Comparison of ENCODE assay signal across 22 cellular contexts in genomic region chr7:127628445-127628844, GRCh38. TPM values are rescaled to one million over a fixed set of nuclear protein-coding genes. Genes with fewer than 3 reads are reported as not detected.
DNase-seq lines count a peak whose midpoint lies in the region; ATAC-seq, FAIRE-seq and TF ChIP-seq lines count a peak whose summit lies in the region.
"Had no signal": no experiment of that assay in that cellular context is flagged by ENCODE, and none has a peak within 500 bp of the region (broad histone marks: within the 10 kb centered on the region; RNA-seq: fewer than 3 reads in every experiment).

No MANE protein-coding gene starts in this region.

- H3K9me3 ChIP-seq in GM12878 (replicated peaks; ENCODE audit: control insufficient read depth, insufficient read depth, low read length) (no peaks in the 10 kb centered on the region; the same call in 2 of the 3 replicates), neural progenitor cell (ENCODE audit: low read depth) (no peaks in the 10 kb centered on the region), testis (no peaks in the 10 kb centered on the region)
- H3K9me3 ChIP-seq: psoas muscle, upper lobe of right lung had no signal

- in situ Hi-C loops in GM12878 (cut with MboI) = no loop called here

- TF ChIP-seq CTCF in GM12878 (IDR thresholded peaks at IDR 0.05 in 2 of 3, conservative IDR thresholded peaks at IDR 0.05 in 1 of 3; ENCODE audit: control insufficient read depth in 2 of 3, extremely low read depth in 1 of 3, insufficient read depth in 1 of 3, low read depth in 3 of 3, low read length in 3 of 3) (peak in 2 of 3 experiments; percentile 21 to 24; a peak in 2 of 6 replicates), neural progenitor cell (IDR thresholded peaks at IDR 0.05) (peak; percentile 46), testis (IDR thresholded peaks at IDR 0.05) (no peak)

- no peak for FAIRE-seq in GM12878 (lab: Jason Lieb, UNC)
- FAIRE-seq: colon had no signal

- RAD21 ChIA-PET in GM12878 (lab: Charles Lee; ENCODE audit: unreplicated experiment) = interaction anchor here (0.8 to 1.6 kb wide), 8 partner anchors 22 to 581 kb away, joined by 3 to 6 read pairs (median 3); no protein-coding TSS in a partner anchor

- peak; percentile 38 for DNase-seq in DMS 273 (lab: John Stamatoyannopoulos, UW; ENCODE audit: unreplicated experiment)
- no peak for DNase-seq in DMS 273 treated with DMSO at 0.1 percent for 48 hours (lab: John Stamatoyannopoulos, UW)
- DNase-seq in NAMALWA (ENCODE audit: low spot score) = peak; percentile 48
- no peak for DNase-seq in GM12878 (ENCODE audit: low read depth, low spot score)
- DNase-seq in neural progenitor cell (ENCODE audit: low spot score) = peak; percentile 50
- DNase-seq in immature natural killer cell = no peak
- no peak for DNase-seq in activated CD8-positive, alpha-beta memory T cell treated with anti-CD3 and anti-CD28 coated beads, Interleukin-2, amount 10 ng/mL, durations not matched to agents 7 days and 5 days
- no peak for DNase-seq in testis
- DNase-seq: activated CD4-positive, alpha-beta T cell treated with anti-CD3 and anti-CD28 coated beads for 4 hours; activated CD8-positive, alpha-beta memory T cell treated with anti-CD3 and anti-CD28 coated beads, Interleukin-2, amount 50 U/mL, for 4 hours; aorta; NCI-H2081 treated with DMSO at 0.1 percent for 48 hours; NCI-H774; psoas muscle; upper lobe of right lung had no signal

- H3K9ac ChIP-seq in GM12878 (ENCODE audit: control insufficient read depth, insufficient read depth, low read length) (no peak overlapping the region), neural progenitor cell (no peak overlapping the region)

- H3K27ac Mint-ChIP-seq in neural progenitor cell (no peak overlapping the region), immature natural killer cell (no peak overlapping the region)
- H3K27ac Mint-ChIP-seq in activated CD8-positive, alpha-beta memory T cell treated with anti-CD3 and anti-CD28 coated beads, Interleukin-2, amount 10 ng/mL, durations not matched to agents 7 days and 5 days = no peak overlapping the region

- H3K4me1 Mint-ChIP-seq in neural progenitor cell = no peaks in the 10 kb centered on the region
- no peaks in the 10 kb centered on the region for H3K4me1 Mint-ChIP-seq in immature natural killer cell
- H3K4me1 Mint-ChIP-seq in activated CD8-positive, alpha-beta memory T cell treated with anti-CD3 and anti-CD28 coated beads, Interleukin-2, amount 10 ng/mL, durations not matched to agents 7 days and 5 days = no peaks in the 10 kb centered on the region

- no TSS peak for BruUV-seq in GM12878 (replicated peaks; lab: Mats Ljungman, UMichigan)

- no peak for TF ChIP-seq EP300 in GM12878 (IDR thresholded peaks at IDR 0.05; ENCODE audit: borderline replicate concordance in 1 of 2, control insufficient read depth in 1 of 2, low read depth in 2 of 2, low read length in 2 of 2)

- POLR2A ChIA-PET in GM12878 (lab: Charles Lee) = interaction anchor here (0.5 kb wide), 1 partner anchor 79 kb away, joined by 3 read pairs; no protein-coding TSS in a partner anchor

- H3K36me3 Mint-ChIP-seq in neural progenitor cell = no peaks in the 10 kb centered on the region
- H3K36me3 Mint-ChIP-seq in immature natural killer cell = no peaks in the 10 kb centered on the region
- H3K36me3 Mint-ChIP-seq in activated CD8-positive, alpha-beta memory T cell treated with anti-CD3 and anti-CD28 coated beads, Interleukin-2, amount 10 ng/mL, durations not matched to agents 7 days and 5 days = no peaks in the 10 kb centered on the region
- H3K36me3 Mint-ChIP-seq: naive thymus-derived CD4-positive, alpha-beta T cell had no signal

- no peaks in the 10 kb centered on the region for H4K20me1 ChIP-seq in GM12878 (ENCODE audit: control insufficient read depth, insufficient read depth)
- H4K20me1 ChIP-seq in neural progenitor cell (ENCODE audit: low read depth) = no peaks in the 10 kb centered on the region

- H3K27ac ChIP-seq in GM12878 (ENCODE audit: control insufficient read depth, insufficient read depth) = no peak overlapping the region
- no peak overlapping the region for H3K27ac ChIP-seq in neural progenitor cell
- no peak overlapping the region for H3K27ac ChIP-seq in testis
- H3K27ac ChIP-seq: 22Rv1, psoas muscle, upper lobe of right lung had no signal

- intact Hi-C loops in GM12878 (cut with micrococcal nuclease; ENCODE audit: unreplicated experiment) = no loop called here
- intact Hi-C loops in testis (cut with DNase I; ENCODE audit: low total_unique reads) = no loop called here

- SMC1A ChIA-PET in GM12878 (lab: Charles Lee; ENCODE audit: uncharacterized antibody, unreplicated experiment) = interaction anchor here (0.9 to 3.4 kb wide), 4 partner anchors 10 to 181 kb away, joined by 4 to 13 read pairs (median 6); partner anchors contain the start of genes ARF5 and PAX4

- H3K4me3 ChIP-seq in GM12878 (no peak overlapping the region), neural progenitor cell (no peak overlapping the region), testis (no peak overlapping the region)
- H3K4me3 ChIP-seq: lung, psoas muscle, upper lobe of right lung had no signal

- H3K79me2 ChIP-seq in GM12878 (ENCODE audit: control insufficient read depth, insufficient read depth, low read length) (no peaks in the 10 kb centered on the region), neural progenitor cell (ENCODE audit: low read depth) (no peaks in the 10 kb centered on the region)

- TF ChIP-seq RAD21 in GM12878 (IDR thresholded peaks at IDR 0.05; ENCODE audit: insufficient read depth, low read depth, low read length) = no peak

- no peaks in the 10 kb centered on the region for H3K36me3 ChIP-seq in GM12878 (ENCODE audit: control insufficient read depth in 2 of 2, insufficient read depth in 2 of 2, low read length in 1 of 2)
- H3K36me3 ChIP-seq in neural progenitor cell = no peaks in the 10 kb centered on the region
- no peaks in the 10 kb centered on the region for H3K36me3 ChIP-seq in testis (ENCODE audit: low read depth, missing control alignments)
- H3K36me3 ChIP-seq: upper lobe of right lung had no signal

- H3F3A ChIP-seq in neural progenitor cell (ENCODE audit: low read depth) = no peaks in the 10 kb centered on the region

- no peak for TF ChIP-seq POLR2A in GM12878 (IDR thresholded peaks at IDR 0.05; ENCODE audit: low read depth, low read length)
- no peak for TF ChIP-seq POLR2A in testis (IDR thresholded peaks at IDR 0.05)

- no peak overlapping the region for H3K4me2 ChIP-seq in GM12878 (ENCODE audit: control insufficient read depth, insufficient read depth)
- no peak overlapping the region for H3K4me2 ChIP-seq in neural progenitor cell

- H3K9me3 Mint-ChIP-seq in neural progenitor cell (no peaks in the 10 kb centered on the region), immature natural killer cell (no peaks in the 10 kb centered on the region)
- no peaks in the 10 kb centered on the region for H3K9me3 Mint-ChIP-seq in activated CD8-positive, alpha-beta memory T cell treated with anti-CD3 and anti-CD28 coated beads, Interleukin-2, amount 10 ng/mL, durations not matched to agents 7 days and 5 days (ENCODE audit: low read depth)
- H3K9me3 Mint-ChIP-seq: naive thymus-derived CD4-positive, alpha-beta T cell had no signal

- ATAC-seq in GM12878 = peak; percentile 68
- no peak for ATAC-seq in activated CD8-positive, alpha-beta memory T cell treated with anti-CD3 and anti-CD28 coated beads, Interleukin-2, amount 10 ng/mL, durations not matched to agents 7 days and 5 days
- ATAC-seq: naive thymus-derived CD4-positive, alpha-beta T cell; psoas muscle; Right ventricle myocardium inferior had no signal

- peaks cover 3% of the 10 kb centered on the region for H3K27me3 Mint-ChIP-seq in neural progenitor cell (ENCODE audit: insufficient read depth, low read depth)
- peaks cover 5 to 7% (median 6%) of the 10 kb centered on the region in 3 donors for H3K27me3 Mint-ChIP-seq in immature natural killer cell (ENCODE audit: low read depth in 3 of 3)
- peaks cover 28% of the 10 kb centered on the region for H3K27me3 Mint-ChIP-seq in activated CD8-positive, alpha-beta memory T cell treated with anti-CD3 and anti-CD28 coated beads, Interleukin-2, amount 10 ng/mL, durations not matched to agents 7 days and 5 days

- H3K4me1 ChIP-seq in GM12878 (ENCODE audit: control insufficient read depth, insufficient read depth, low read length) (no peaks in the 10 kb centered on the region), neural progenitor cell (no peaks in the 10 kb centered on the region), testis (no peaks in the 10 kb centered on the region)
- H3K4me1 ChIP-seq: psoas muscle, upper lobe of right lung had no signal

- WGBS in GM12878 (ENCODE audit: insufficient coverage, insufficient replicate concordance, low lambda C conversion rate, missing lambda C conversion rate) = 33% methylated on average over 3 of the region's 3 CpGs
- 56 to 66% methylated on average over 3 of the region's 3 CpGs for WGBS in testis, 2 donors

- H3K4me3 Mint-ChIP-seq in neural progenitor cell (no peak overlapping the region), immature natural killer cell (no peak overlapping the region)
- H3K4me3 Mint-ChIP-seq in activated CD8-positive, alpha-beta memory T cell treated with anti-CD3 and anti-CD28 coated beads, Interleukin-2, amount 10 ng/mL, durations not matched to agents 7 days and 5 days = no peak overlapping the region
- H3K4me3 Mint-ChIP-seq: naive thymus-derived CD4-positive, alpha-beta T cell had no signal

- H3K27me3 ChIP-seq in GM12878 (replicated peaks in 1 of 2; ENCODE audit: control insufficient read depth in 2 of 2, insufficient read depth in 2 of 2, low read length in 1 of 2) (no peaks in the 10 kb centered on the region), neural progenitor cell (no peaks in the 10 kb centered on the region), testis (no peaks in the 10 kb centered on the region)

- CTCF ChIA-PET in GM12878 (lab: Yijun Ruan, JAX) = interaction anchor here (0.6 to 2.4 kb wide), 18 partner anchors 8 to 581 kb away, joined by 3 to 17 read pairs (median 4); partner anchors contain the start of genes ARF5 and GCC1
- CTCF ChIA-PET in activated CD8-positive, alpha-beta memory T cell treated with anti-CD3 and anti-CD28 coated beads, Interleukin-2, amount 10 ng/mL, durations not matched to agents 7 days and 5 days (lab: Charles Lee) = interaction anchor here (1.1 kb wide), 1 partner anchor 281 kb away, joined by 3 read pairs; no protein-coding TSS in a partner anchor

- H2AFZ ChIP-seq in GM12878 (ENCODE audit: control insufficient read depth, low read depth, low read length) (no peak overlapping the region), neural progenitor cell (replicated peaks) (no peak overlapping the region)

RNA-seq across cellular contexts. Expression of gene PAX4, which starts 10.5 kb away (rescaled TPM):
- not detected in 2 replicates for total RNA-seq in GM12878 (2013; cell fraction: nucleolus; rRNA removed)
- not detected in 2 replicates for total RNA-seq in GM12878 (2014; rRNA removed)
- total RNA-seq in GM12878 (2014; rRNA removed; fragmentation: Illumina TruSeq; extraction: Trizol) = not detected in 2 replicates
- total RNA-seq in GM12878 (2021) = not detected in 2 replicates
- not detected for polyA plus RNA-seq in GM12878 (2011; ENCODE audit: low read depth)
- polyA plus RNA-seq in GM12878 (2011; rRNA removed) = 0.14 and 0.27 TPM in 2 replicates
- polyA plus RNA-seq in GM12878 (2011; cell fraction: cytosol; rRNA removed) = 0.28 and 0.40 TPM in 2 replicates
- polyA plus RNA-seq in GM12878 (2011; cell fraction: nucleus; rRNA removed) = 2.4 and 3.0 TPM in 2 replicates
- polyA plus RNA-seq in GM12878 (2012) = not detected in 2 replicates
- not detected in 2 replicates for polyA plus RNA-seq in GM12878 (2014; fragmentation: Illumina TruSeq; extraction: Trizol)
- polyA plus RNA-seq in GM12878 (2014; fragmentation: Nextera tagmentation; extraction: Ambion mirVana) = not detected
- polyA plus RNA-seq in GM12878 (2014; rRNA removed) = not detected in 2 replicates
- not detected for polyA plus RNA-seq in GM12878 (2016; fragmentation: Nextera tagmentation; extraction: Ambion mirVana)
- polyA minus RNA-seq in GM12878 (2011; rRNA and poly(A)+ RNA removed) = 0.37 and 0.46 TPM in 2 replicates
- not detected in 2 replicates for polyA minus RNA-seq in GM12878 (2011; cell fraction: cytosol; rRNA and poly(A)+ RNA removed)
- 0.36 and 0.57 TPM in 2 replicates for polyA minus RNA-seq in GM12878 (2011; cell fraction: nucleus; rRNA and poly(A)+ RNA removed)
- total RNA-seq in neural progenitor cell (ENCODE audit: low replicate concordance) = not detected in 2 replicates
- not detected for polyA plus RNA-seq in immature natural killer cell
- not detected for total RNA-seq in activated CD8-positive, alpha-beta memory T cell treated with anti-CD3 and anti-CD28 coated beads, Interleukin-2, amount 10 ng/mL, durations not matched to agents 7 days and 5 days
- total RNA-seq in testis = under 1 TPM; 0.50 to 0.55 TPM
- polyA plus RNA-seq in testis (ENCODE audit: insufficient read depth, low read depth, low replicate concordance) = 0.95 TPM
- total RNA-seq: aorta; Daoy; glomerular endothelial cell; lung; naive thymus-derived CD4-positive, alpha-beta T cell; psoas muscle; Right ventricle myocardium inferior; upper lobe of right lung had no signal
- polyA plus RNA-seq: aorta; lung; naive thymus-derived CD4-positive, alpha-beta T cell; psoas muscle had no signal

RNA-seq across cellular contexts. Expression of gene SND1, which starts 23.5 kb away (rescaled TPM):
- 424 and 437 TPM in 2 replicates for total RNA-seq in GM12878 (2013; cell fraction: nucleolus; rRNA removed)
- total RNA-seq in GM12878 (2014; rRNA removed) = 172 and 173 TPM in 2 replicates
- 137 and 139 TPM in 2 replicates for total RNA-seq in GM12878 (2014; rRNA removed; fragmentation: Illumina TruSeq; extraction: Trizol)
- total RNA-seq in GM12878 (2021) = 269 and 270 TPM in 2 replicates
- polyA plus RNA-seq in GM12878 (2011; ENCODE audit: low read depth) = 112 TPM
- 130 and 139 TPM in 2 replicates for polyA plus RNA-seq in GM12878 (2011; rRNA removed)
- polyA plus RNA-seq in GM12878 (2011; cell fraction: cytosol; rRNA removed) = 129 and 148 TPM in 2 replicates
- 132 and 140 TPM in 2 replicates for polyA plus RNA-seq in GM12878 (2011; cell fraction: nucleus; rRNA removed)
- 186 and 194 TPM in 2 replicates for polyA plus RNA-seq in GM12878 (2012)
- 152 and 163 TPM in 2 replicates for polyA plus RNA-seq in GM12878 (2014; fragmentation: Illumina TruSeq; extraction: Trizol)
- 10 to 100 TPM; 52.4 to 70.0 TPM for polyA plus RNA-seq in GM12878 (2014; fragmentation: Nextera tagmentation; extraction: Ambion mirVana)
- polyA plus RNA-seq in GM12878 (2014; rRNA removed) = 138 and 161 TPM in 2 replicates
- polyA plus RNA-seq in GM12878 (2016; fragmentation: Nextera tagmentation; extraction: Ambion mirVana) = 100 to 1,000 TPM; 214 to 230 TPM
- 228 and 274 TPM in 2 replicates for polyA minus RNA-seq in GM12878 (2011; rRNA and poly(A)+ RNA removed)
- 87.9 and 101 TPM in 2 replicates for polyA minus RNA-seq in GM12878 (2011; cell fraction: cytosol; rRNA and poly(A)+ RNA removed)
- 129 and 207 TPM in 2 replicates for polyA minus RNA-seq in GM12878 (2011; cell fraction: nucleus; rRNA and poly(A)+ RNA removed)
- 146 and 154 TPM in 2 replicates for total RNA-seq in neural progenitor cell (ENCODE audit: low replicate concordance)
- polyA plus RNA-seq in immature natural killer cell = 100 to 1,000 TPM in 2 of 3 donors, 10 to 100 TPM in 1; 87.8 to 130 (median 116) TPM
- 100 to 1,000 TPM; 158 to 166 TPM for total RNA-seq in activated CD8-positive, alpha-beta memory T cell treated with anti-CD3 and anti-CD28 coated beads, Interleukin-2, amount 10 ng/mL, durations not matched to agents 7 days and 5 days
- total RNA-seq in testis = 100 to 1,000 TPM; 179 to 207 TPM
- 132 TPM for polyA plus RNA-seq in testis (ENCODE audit: insufficient read depth, low read depth, low replicate concordance)

RNA-seq across cellular contexts. Expression of gene FSCN3, which starts 34.9 kb away (rescaled TPM):
- total RNA-seq in GM12878 (2013; cell fraction: nucleolus; rRNA removed) = 3.2 and 3.3 TPM in 2 replicates
- total RNA-seq in GM12878 (2014; rRNA removed) (0.90 and 1.0 TPM in 2 replicates), GM12878 (2014; rRNA removed; fragmentation: Illumina TruSeq; extraction: Trizol) (0.31 and 0.69 TPM in 2 replicates), GM12878 (2021) (0.69 TPM in 1 of 2 replicates, not detected in the other), neural progenitor cell (ENCODE audit: low replicate concordance) (1.1 and 2.2 TPM in 2 replicates), testis (100 to 1,000 TPM in 1 of 2 donors, 10 to 100 TPM in 1; 40.4 to 143 TPM)
- polyA plus RNA-seq in GM12878 (2011; ENCODE audit: low read depth) = not detected
- polyA plus RNA-seq in GM12878 (2011; rRNA removed) (0.48 and 0.60 TPM in 2 replicates), GM12878 (2014; fragmentation: Illumina TruSeq; extraction: Trizol) (0.73 TPM in 1 of 2 replicates, not detected in the other), GM12878 (2014; fragmentation: Nextera tagmentation; extraction: Ambion mirVana) (under 1 TPM in 1 of 2 experiments, not detected in 1; 0.29 TPM), GM12878 (2014; rRNA removed) (0.58 and 1.1 TPM in 2 replicates), GM12878 (2016; fragmentation: Nextera tagmentation; extraction: Ambion mirVana) (under 1 TPM in 1 of 2 experiments, not detected in 1; 0.28 TPM), immature natural killer cell (1 to 10 TPM in 2 of 3 donors, not detected in 1; 1.2 to 1.5 TPM), testis (ENCODE audit: insufficient read depth, low read depth, low replicate concordance) (140 TPM)
- 0.38 and 0.60 TPM in 2 replicates for polyA plus RNA-seq in GM12878 (2011; cell fraction: cytosol; rRNA removed)
- polyA plus RNA-seq in GM12878 (2011; cell fraction: nucleus; rRNA removed) = 0.37 and 0.78 TPM in 2 replicates
- 0.27 TPM in 1 of 2 replicates, not detected in the other for polyA plus RNA-seq in GM12878 (2012)
- polyA minus RNA-seq in GM12878 (2011; rRNA and poly(A)+ RNA removed) = 1.2 TPM in 2 replicates
- polyA minus RNA-seq in GM12878 (2011; cell fraction: cytosol; rRNA and poly(A)+ RNA removed) = not detected in 2 replicates
- 1.7 and 2.1 TPM in 2 replicates for polyA minus RNA-seq in GM12878 (2011; cell fraction: nucleus; rRNA and poly(A)+ RNA removed)
- total RNA-seq in activated CD8-positive, alpha-beta memory T cell treated with anti-CD3 and anti-CD28 coated beads, Interleukin-2, amount 10 ng/mL, durations not matched to agents 7 days and 5 days = 1 to 10 TPM in 1 of 2 experiments, under 1 TPM in 1; 0.47 to 1.4 TPM
- polyA plus RNA-seq: aorta had no signal

RNA-seq across cellular contexts. Expression of gene ARF5, which starts 40.2 kb away (rescaled TPM):
- total RNA-seq in GM12878 (2013; cell fraction: nucleolus; rRNA removed) = 15.8 and 19.9 TPM in 2 replicates
- total RNA-seq in GM12878 (2014; rRNA removed) (146 and 158 TPM in 2 replicates), GM12878 (2014; rRNA removed; fragmentation: Illumina TruSeq; extraction: Trizol) (73.6 and 84.8 TPM in 2 replicates), GM12878 (2021) (118 and 128 TPM in 2 replicates), neural progenitor cell (ENCODE audit: low replicate concordance) (229 and 266 TPM in 2 replicates), testis (100 to 1,000 TPM; 171 to 190 TPM)
- 53.8 TPM for polyA plus RNA-seq in GM12878 (2011; ENCODE audit: low read depth)
- polyA plus RNA-seq in GM12878 (2011; rRNA removed) (135 and 210 TPM in 2 replicates), GM12878 (2014; fragmentation: Illumina TruSeq; extraction: Trizol) (80.0 and 86.1 TPM in 2 replicates), GM12878 (2014; fragmentation: Nextera tagmentation; extraction: Ambion mirVana) (10 to 100 TPM; 11.0 to 18.0 TPM), GM12878 (2014; rRNA removed) (197 and 211 TPM in 2 replicates), GM12878 (2016; fragmentation: Nextera tagmentation; extraction: Ambion mirVana) (100 to 1,000 TPM; 143 to 156 TPM), immature natural killer cell (100 to 1,000 TPM; 213 to 272 (median 263) TPM), testis (ENCODE audit: insufficient read depth, low read depth, low replicate concordance) (161 TPM)
- 284 and 313 TPM in 2 replicates for polyA plus RNA-seq in GM12878 (2011; cell fraction: cytosol; rRNA removed)
- 145 and 173 TPM in 2 replicates for polyA plus RNA-seq in GM12878 (2011; cell fraction: nucleus; rRNA removed)
- 92.0 and 98.4 TPM in 2 replicates for polyA plus RNA-seq in GM12878 (2012)
- 63.3 and 73.0 TPM in 2 replicates for polyA minus RNA-seq in GM12878 (2011; rRNA and poly(A)+ RNA removed)
- polyA minus RNA-seq in GM12878 (2011; cell fraction: cytosol; rRNA and poly(A)+ RNA removed) = 42.8 and 49.8 TPM in 2 replicates
- polyA minus RNA-seq in GM12878 (2011; cell fraction: nucleus; rRNA and poly(A)+ RNA removed) = 19.9 and 25.3 TPM in 2 replicates
- total RNA-seq in activated CD8-positive, alpha-beta memory T cell treated with anti-CD3 and anti-CD28 coated beads, Interleukin-2, amount 10 ng/mL, durations not matched to agents 7 days and 5 days = 100 to 1,000 TPM; 107 to 120 TPM

RNA-seq across cellular contexts. Expression of gene GCC1, which starts 43.0 kb away (rescaled TPM):
- 11.1 and 11.6 TPM in 2 replicates for total RNA-seq in GM12878 (2013; cell fraction: nucleolus; rRNA removed)
- 11.3 and 11.9 TPM in 2 replicates for total RNA-seq in GM12878 (2014; rRNA removed)
- total RNA-seq in GM12878 (2014; rRNA removed; fragmentation: Illumina TruSeq; extraction: Trizol) = 9.2 and 9.6 TPM in 2 replicates
- 14.7 and 14.9 TPM in 2 replicates for total RNA-seq in GM12878 (2021)
- polyA plus RNA-seq in GM12878 (2011; ENCODE audit: low read depth) = 7.8 TPM
- polyA plus RNA-seq in GM12878 (2011; rRNA removed) = 7.1 and 7.5 TPM in 2 replicates
- polyA plus RNA-seq in GM12878 (2011; cell fraction: cytosol; rRNA removed) = 7.2 and 7.8 TPM in 2 replicates
- 6.7 and 7.6 TPM in 2 replicates for polyA plus RNA-seq in GM12878 (2011; cell fraction: nucleus; rRNA removed)
- polyA plus RNA-seq in GM12878 (2012) = 8.6 and 9.8 TPM in 2 replicates
- 7.0 and 8.0 TPM in 2 replicates for polyA plus RNA-seq in GM12878 (2014; fragmentation: Illumina TruSeq; extraction: Trizol)
- polyA plus RNA-seq in GM12878 (2014; fragmentation: Nextera tagmentation; extraction: Ambion mirVana) = 1 to 10 TPM; 1.8 to 2.7 TPM
- 8.4 and 8.7 TPM in 2 replicates for polyA plus RNA-seq in GM12878 (2014; rRNA removed)
- 10 to 100 TPM; 13.5 to 17.2 TPM for polyA plus RNA-seq in GM12878 (2016; fragmentation: Nextera tagmentation; extraction: Ambion mirVana)
- 13.8 and 17.7 TPM in 2 replicates for polyA minus RNA-seq in GM12878 (2011; rRNA and poly(A)+ RNA removed)
- 6.0 TPM in 2 replicates for polyA minus RNA-seq in GM12878 (2011; cell fraction: cytosol; rRNA and poly(A)+ RNA removed)
- 13.1 and 17.5 TPM in 2 replicates for polyA minus RNA-seq in GM12878 (2011; cell fraction: nucleus; rRNA and poly(A)+ RNA removed)
- 7.1 and 13.5 TPM in 2 replicates for total RNA-seq in neural progenitor cell (ENCODE audit: low replicate concordance)
- 10 to 100 TPM in 1 of 3 donors, 1 to 10 TPM in 2; 4.8 to 20.1 (median 8.2) TPM for polyA plus RNA-seq in immature natural killer cell
- total RNA-seq in activated CD8-positive, alpha-beta memory T cell treated with anti-CD3 and anti-CD28 coated beads, Interleukin-2, amount 10 ng/mL, durations not matched to agents 7 days and 5 days = 10 to 100 TPM; 21.0 to 22.3 TPM
- total RNA-seq in testis = 10 to 100 TPM; 35.6 to 38.1 TPM
- polyA plus RNA-seq in testis (ENCODE audit: insufficient read depth, low read depth, low replicate concordance) = 39.0 TPM

Comparison
In these comparisons a context has a peak if more than half of its experiments do, and no peak if none do; other contexts are left out.
1. DNase-seq: peak in DMS 273 (single experiment), NAMALWA (single experiment) and neural progenitor cell (single experiment); none in DMS 273 treated with DMSO at 0.1 percent for 48 hours (single experiment), GM12878 (single experiment), immature natural killer cell (0 of 3), activated CD8-positive, alpha-beta memory T cell treated with anti-CD3 and anti-CD28 coated beads, Interleukin-2, amount 10 ng/mL, durations not matched to agents 7 days and 5 days (single experiment) and testis (single experiment).
2. CTCF ChIP-seq: peak in GM12878 (2 of 3) and neural progenitor cell (single experiment); none in testis (0 of 3).
3. RNA of gene FSCN3, which starts 34.9 kb away (total RNA-seq): 40.4 to 143 TPM in testis; 1.1 to 2.2 TPM in neural progenitor cell, 0.47 to 1.4 TPM in activated CD8-positive, alpha-beta memory T cell treated with anti-CD3 and anti-CD28 coated beads, Interleukin-2, amount 10 ng/mL, durations not matched to agents 7 days and 5 days and 0.31 to 3.3 TPM in GM12878; every median in the first group is over 4 times any median in the second.